ENCODE assay signal across 8 cellular contexts in the genomic region with DNA sequence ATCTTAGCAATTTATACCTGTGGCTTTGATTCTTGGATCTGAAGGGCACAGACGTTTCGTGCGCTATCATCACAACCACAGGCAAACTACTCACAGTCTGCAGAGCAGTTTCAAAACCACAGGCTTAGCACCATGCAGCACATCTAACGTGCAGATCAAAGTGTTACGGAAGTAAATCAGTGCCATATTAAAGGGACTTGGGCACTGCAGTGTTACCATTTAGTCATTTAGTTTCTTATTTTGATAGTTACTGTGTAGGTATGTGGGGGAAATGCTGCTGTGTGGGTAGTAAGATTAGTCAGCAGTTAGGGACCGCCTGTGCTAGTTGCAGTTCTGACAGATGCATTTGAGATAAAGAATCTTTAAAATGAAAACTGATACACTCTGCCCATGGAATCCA.
DNase-seq lines count a peak whose midpoint lies in the region; ATAC-seq, FAIRE-seq and TF ChIP-seq lines count a peak whose summit lies in the region.

No MANE protein-coding gene starts in this region.

- no peak for TF ChIP-seq EP300 in K562 (IDR thresholded peaks at IDR 0.05; ENCODE audit: low read length)

- no peak for TF ChIP-seq POLR2A in K562 (conservative IDR thresholded peaks at IDR 0.05)

- H3K36me3 ChIP-seq in K562 (ENCODE audit: control insufficient read depth, insufficient read depth, low read length), result peaks cover 74% of the 10 kb centered on the region

- H4K20me1 ChIP-seq in K562 (replicated peaks; ENCODE audit: control insufficient read depth, insufficient read depth, low read length), result no peaks in the 10 kb centered on the region

- intact Hi-C loops in K562 (cut with micrococcal nuclease), result no loop called here

- ATAC-seq in GM18511 (IDR thresholded peaks at IDR 0.05; ENCODE audit: unreplicated experiment) (peak; percentile 98), HG02840 (IDR thresholded peaks at IDR 0.05; ENCODE audit: low FRiP score, unreplicated experiment) (peak; percentile 93), K562 (no peak; the same call in 1 of the 3 replicates)

- no peak for TF ChIP-seq CTCF in K562 (IDR thresholded peaks at IDR 0.05 in 2 of 3, conservative IDR thresholded peaks at IDR 0.05 in 1 of 3; ENCODE audit: insufficient read depth in 2 of 3, low read depth in 1 of 3, low read length in 3 of 3)

- H3K9me1 ChIP-seq in K562 (ENCODE audit: control insufficient read depth, insufficient read depth, low read length), result no peaks in the 10 kb centered on the region

- 54% methylated on average over 6 of the region's 6 CpGs for WGBS in K562 (ENCODE audit: insufficient coverage, low coverage, missing lambda C conversion rate)

- no peaks in the 10 kb centered on the region for H3K9me3 ChIP-seq in K562 (replicated peaks; ENCODE audit: control insufficient read depth, insufficient read depth, low read depth, low read length)

- H3K27me3 ChIP-seq in K562 (ENCODE audit: control insufficient read depth in 2 of 2, insufficient read depth in 2 of 2, low read length in 2 of 2), result no peaks in the 10 kb centered on the region

- H3K27ac ChIP-seq in K562 (ENCODE audit: extremely low read depth, low read depth, low read length), result no peak overlapping the region

- DNase-seq in T-helper 2 cell (peak in 4 of 5 experiments; percentile 35 to 100 (median 64)), K562 (ENCODE audit: extremely low read depth in 1 of 4, low spot score in 3 of 4) (no peak), GOT3 (lab: John Stamatoyannopoulos, UW) (no peak), NCI-H2081 treated with DMSO at 0.1 percent for 48 hours (lab: John Stamatoyannopoulos, UW) (no peak), COR-L47 (lab: John Stamatoyannopoulos, UW) (no peak)
- peak; percentile 24 to 34 (median 31) for DNase-seq in stimulated activated CD4-positive, alpha-beta T cell treated with anti-CD3 and anti-CD28 coated beads, TNF-alpha, amount 100 ng/mL, for 1 hour (ENCODE audit: low read depth in 3 of 3, low spot score in 1 of 3)

- no peaks in the 10 kb centered on the region for H3K4me1 ChIP-seq in K562 (replicated peaks in 1 of 2; ENCODE audit: control insufficient read depth in 2 of 2, insufficient read depth in 2 of 2, low read length in 2 of 2)

- no peak overlapping the region for H2AFZ ChIP-seq in K562 (ENCODE audit: low read depth, low read length)

- peak; percentile 56 for FAIRE-seq in K562 (lab: Jason Lieb, UNC)

- no peak for TF ChIP-seq RAD21 in K562 (CRISPR knock-in tag; conservative IDR thresholded peaks at IDR 0.05 in 1 of 2, IDR thresholded peaks at IDR 0.05 in 1 of 2)

- no peaks in the 10 kb centered on the region for H3K79me2 ChIP-seq in K562 (ENCODE audit: control insufficient read depth, insufficient read depth, low read length)

- in situ Hi-C loops in K562 (cut with MboI), result no loop called here

- no peak overlapping the region for H3K9ac ChIP-seq in K562 (ENCODE audit: insufficient read depth in 1 of 2, low read depth in 2 of 2, low read length in 2 of 2)

- no TSS peak for BruUV-seq in K562 (replicated peaks; lab: Mats Ljungman, UMichigan)

- POLR2A ChIA-PET in K562 (lab: Yijun Ruan, JAX), result interaction anchor here (0.5 kb wide), 1 partner anchor 42 kb away, joined by 3 read pairs; no protein-coding TSS in a partner anchor

- no peak overlapping the region for H3K4me3 ChIP-seq in K562

- H3K4me2 ChIP-seq in K562 (ENCODE audit: insufficient read depth, low read length), result no peak overlapping the region

- CTCF ChIA-PET in K562 (lab: Yijun Ruan, JAX; ENCODE audit: low intra/inter-chr PET ratio), result no interaction called here

TF ChIP-seq in K562, 482 proteins besides CTCF, POLR2A, EP300 and RAD21 (continues in another document):
- TF ChIP-seq CBFA2T3 (IDR thresholded peaks at IDR 0.05), result peak; percentile 69
- TF ChIP-seq ZNF24 (IDR thresholded peaks at IDR 0.05), result no peak
- TF ChIP-seq C11orf30 (IDR thresholded peaks at IDR 0.05; ENCODE audit: low read depth), result no peak
- TF ChIP-seq POLR2B (IDR thresholded peaks at IDR 0.05; ENCODE audit: low read depth, partially characterized antibody), result no peak
- no peak; the same call in 1 of the 2 replicates for TF ChIP-seq STAT5A (IDR thresholded peaks at IDR 0.05; ENCODE audit: borderline replicate concordance, low read length)
- TF ChIP-seq ZNF444 (CRISPR knock-in tag; IDR thresholded peaks at IDR 0.05), result no peak
- TF ChIP-seq KDM1A (IDR thresholded peaks at IDR 0.05), result peak; percentile 52 to 65; a peak in 3 of 4 replicates
- TF ChIP-seq, protein P1, sequence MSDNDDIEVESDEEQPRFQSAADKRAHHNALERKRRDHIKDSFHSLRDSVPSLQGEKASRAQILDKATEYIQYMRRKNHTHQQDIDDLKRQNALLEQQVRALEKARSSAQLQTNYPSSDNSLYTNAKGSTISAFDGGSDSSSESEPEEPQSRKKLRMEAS (CRISPR knock-in tag; IDR thresholded peaks at IDR 0.05), result peak; percentile 49
- TF ChIP-seq NUFIP1 (IDR thresholded peaks at IDR 0.05; ENCODE audit: partially characterized antibody), result no peak
- no peak for TF ChIP-seq SP1 (CRISPR knock-in tag; IDR thresholded peaks at IDR 0.05)
- TF ChIP-seq, protein P2, sequence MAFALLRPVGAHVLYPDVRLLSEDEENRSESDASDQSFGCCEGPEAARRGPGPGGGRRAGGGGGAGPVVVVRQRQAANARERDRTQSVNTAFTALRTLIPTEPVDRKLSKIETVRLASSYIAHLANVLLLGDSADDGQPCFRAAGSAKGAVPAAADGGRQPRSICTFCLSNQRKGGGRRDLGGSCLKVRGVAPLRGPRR (CRISPR knock-in tag; IDR thresholded peaks at IDR 0.05), result no peak
- no peak for TF ChIP-seq HNRNPLL (IDR thresholded peaks at IDR 0.05; ENCODE audit: low read depth, low read length, poor library complexity, severe bottlenecking)
- TF ChIP-seq CBX5 (IDR thresholded peaks at IDR 0.05; ENCODE audit: borderline replicate concordance, low read depth), result no peak
- TF ChIP-seq ELK1 (CRISPR knock-in tag; IDR thresholded peaks at IDR 0.05), result no peak
- TF ChIP-seq HLTF (IDR thresholded peaks at IDR 0.05), result no peak
- no peak for TF ChIP-seq CAMTA2 (CRISPR knock-in tag; conservative IDR thresholded peaks at IDR 0.05)
- TF ChIP-seq TCF3 (CRISPR knock-in tag; IDR thresholded peaks at IDR 0.05), result peak; percentile 74
- TF ChIP-seq NR2C1 (IDR thresholded peaks at IDR 0.05), result no peak
- TF ChIP-seq NR2C1 (tag; IDR thresholded peaks at IDR 0.05), result no peak
- TF ChIP-seq DPF2 (IDR thresholded peaks at IDR 0.05), result peak; percentile 26; the same call in 1 of the 2 replicates
- TF ChIP-seq E2F4 (CRISPR knock-in tag; IDR thresholded peaks at IDR 0.05; ENCODE audit: low read depth), result no peak
- TF ChIP-seq CCNT2 (IDR thresholded peaks at IDR 0.05; ENCODE audit: borderline replicate concordance, extremely low read depth, insufficient read length, low read depth, low read length), result no peak
- no peak for TF ChIP-seq KLF1 (tag; IDR thresholded peaks at IDR 0.05)
- no peak for TF ChIP-seq TCF7L2 (IDR thresholded peaks at IDR 0.05; ENCODE audit: low read depth, low read length)
- TF ChIP-seq DIDO1 (tag; IDR thresholded peaks at IDR 0.05; ENCODE audit: low read depth), result no peak
- TF ChIP-seq HMG20A (CRISPR knock-in tag; conservative IDR thresholded peaks at IDR 0.05), result no peak
- TF ChIP-seq ZC3H8 (IDR thresholded peaks at IDR 0.05), result no peak
- TF ChIP-seq ZNF740 (CRISPR knock-in tag; IDR thresholded peaks at IDR 0.05), result no peak
- no peak for TF ChIP-seq ZNF740 (tag; IDR thresholded peaks at IDR 0.05)
- no peak for TF ChIP-seq ZNF778 (CRISPR knock-in tag; IDR thresholded peaks at IDR 0.05)
- TF ChIP-seq, protein P3, sequence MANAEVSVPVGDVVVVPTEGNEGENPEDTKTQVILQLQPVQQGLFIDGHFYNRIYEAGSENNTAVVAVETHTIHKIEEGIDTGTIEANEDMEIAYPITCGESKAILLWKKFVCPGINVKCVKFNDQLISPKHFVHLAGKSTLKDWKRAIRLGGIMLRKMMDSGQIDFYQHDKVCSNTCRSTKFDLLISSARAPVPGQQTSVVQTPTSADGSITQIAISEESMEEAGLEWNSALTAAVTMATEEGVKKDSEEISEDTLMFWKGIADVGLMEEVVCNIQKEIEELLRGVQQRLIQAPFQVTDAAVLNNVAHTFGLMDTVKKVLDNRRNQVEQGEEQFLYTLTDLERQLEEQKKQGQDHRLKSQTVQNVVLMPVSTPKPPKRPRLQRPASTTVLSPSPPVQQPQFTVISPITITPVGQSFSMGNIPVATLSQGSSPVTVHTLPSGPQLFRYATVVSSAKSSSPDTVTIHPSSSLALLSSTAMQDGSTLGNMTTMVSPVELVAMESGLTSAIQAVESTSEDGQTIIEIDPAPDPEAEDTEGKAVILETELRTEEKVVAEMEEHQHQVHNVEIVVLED (CRISPR knock-in tag; IDR thresholded peaks at IDR 0.05), result no peak
- no peak for TF ChIP-seq ZNF140 (CRISPR knock-in tag; IDR thresholded peaks at IDR 0.05)

Comparison
In these comparisons a context has a peak if more than half of its experiments do, and no peak if none do; other contexts are left out.
1. DNase-seq: peak in T-helper 2 cell (4 of 5) and stimulated activated CD4-positive, alpha-beta T cell treated with anti-CD3 and anti-CD28 coated beads, TNF-alpha, amount 100 ng/mL, for 1 hour (3 of 3); none in K562 (0 of 4), GOT3 (single experiment), NCI-H2081 treated with DMSO at 0.1 percent for 48 hours (single experiment) and COR-L47 (single experiment).